ENCODE assay signal across 25 cellular contexts in genomic region chr18:6666286-6666685, GRCh38.
"Had no signal": no experiment of that assay in that cellular context is flagged by ENCODE, and none has a peak within 500 bp of the region (broad histone marks: within the 10 kb centered on the region; RNA-seq: fewer than 3 reads in every experiment).

No MANE protein-coding gene starts in this region.

- H3K36me3 ChIP-seq: SJCRH30 had no signal

- H3K4me3 Mint-ChIP-seq: activated CD8-positive, alpha-beta T cell treated with anti-CD3 and anti-CD28 coated beads for 36 hours; activated naive CD8-positive, alpha-beta T cell treated with anti-CD3 and anti-CD28 coated beads, Interleukin-2, amount 10 ng/mL, durations not matched to agents 7 days and 5 days; activated T-cell treated with anti-CD3 and anti-CD28 coated beads, Interleukin-2, amount 50 U/mL, for 72 hours; T-helper 17 cell had no signal

- H3K36me3 Mint-ChIP-seq: activated naive CD8-positive, alpha-beta T cell treated with anti-CD3 and anti-CD28 coated beads, Interleukin-2, amount 10 ng/mL, durations not matched to agents 7 days and 5 days had no signal

- H3K9me3 ChIP-seq: SJCRH30 had no signal

- H3K27ac Mint-ChIP-seq: activated CD8-positive, alpha-beta T cell treated with anti-CD3 and anti-CD28 coated beads for 36 hours; activated naive CD8-positive, alpha-beta T cell treated with anti-CD3 and anti-CD28 coated beads, Interleukin-2, amount 10 ng/mL, durations not matched to agents 7 days and 5 days; activated T-cell treated with anti-CD3 and anti-CD28 coated beads, Interleukin-2, amount 50 U/mL, for 72 hours; activated T-helper 2 cell treated with anti-CD3 and anti-CD28 coated beads, Interferon-gamma antibody, Interleukin-2, Interleukin-4, amounts not matched to agents 10 μg/mL and 5 μg/mL and 100 μg/mL, durations not matched to agents 14 hours and 24 hours and 36 hours; T-helper 17 cell had no signal

- H3K27me3 ChIP-seq: SJCRH30 had no signal

- H3K27me3 Mint-ChIP-seq: activated naive CD8-positive, alpha-beta T cell treated with anti-CD3 and anti-CD28 coated beads, Interleukin-2, amount 10 ng/mL, durations not matched to agents 7 days and 5 days; T-helper 17 cell had no signal

- H3K9me3 Mint-ChIP-seq: activated CD8-positive, alpha-beta T cell treated with anti-CD3 and anti-CD28 coated beads for 36 hours; activated T-helper 2 cell treated with anti-CD3 and anti-CD28 coated beads, Interferon-gamma antibody, Interleukin-2, Interleukin-4, amounts not matched to agents 10 μg/mL and 5 μg/mL and 100 μg/mL, durations not matched to agents 14 hours and 24 hours and 36 hours had no signal

- ATAC-seq: activated CD8-positive, alpha-beta T cell treated with anti-CD3 and anti-CD28 coated beads for 36 hours; activated T-cell treated with anti-CD3 and anti-CD28 coated beads, Interleukin-2, amount 50 U/mL, for 72 hours; K562; Panc1; T-helper 17 cell had no signal

- H3K4me3 ChIP-seq: K562, SJCRH30 had no signal

- H3K27ac ChIP-seq: SJCRH30 had no signal

- DNase-seq: activated CD4-positive, alpha-beta T cell treated with anti-CD3 and anti-CD28 coated beads, Interleukin-2, amount 50 U/mL, for 1 hour; activated CD4-positive, CD25-positive, alpha-beta regulatory T cell; activated CD8-positive, alpha-beta memory T cell treated with anti-CD3 and anti-CD28 coated beads, Interleukin-2, amount 50 U/mL, for 4 hours; activated CD8-positive, alpha-beta T cell treated with anti-CD3 and anti-CD28 coated beads for 36 hours; activated naive CD4-positive, alpha-beta T cell treated with anti-CD3 and anti-CD28 coated beads, Interleukin-2, amount 50 U/mL, for 16 hours; activated naive CD8-positive, alpha-beta T cell treated with anti-CD3 and anti-CD28 coated beads, Interleukin-2, amount 10 ng/mL, durations not matched to agents 7 days and 5 days; activated T-cell treated with anti-CD3 and anti-CD28 coated beads, Interleukin-2, amount 50 U/mL, for 72 hours; aorta; Karpas-422; NCI-H1105 treated with DMSO at 0.1 percent for 48 hours; NCI-H1436 treated with DMSO at 0.1 percent for 48 hours; NCI-H187; NCI-H2081; NCI-H510A treated with DMSO at 0.1 percent for 48 hours; NCI-H69; NK-92 treated with Interleukin-12 subunit alpha and Interleukin-12 subunit beta, amount 100 ng/mL, for 24 hours; OCI-M1; Right ventricle myocardium superior; RPMI8226; SJCRH30; T-helper 17 cell; T-helper 9 cell had no signal

- H3K4me1 Mint-ChIP-seq: activated naive CD8-positive, alpha-beta T cell treated with anti-CD3 and anti-CD28 coated beads, Interleukin-2, amount 10 ng/mL, durations not matched to agents 7 days and 5 days; T-helper 17 cell had no signal
